In the genomic region with DNA sequence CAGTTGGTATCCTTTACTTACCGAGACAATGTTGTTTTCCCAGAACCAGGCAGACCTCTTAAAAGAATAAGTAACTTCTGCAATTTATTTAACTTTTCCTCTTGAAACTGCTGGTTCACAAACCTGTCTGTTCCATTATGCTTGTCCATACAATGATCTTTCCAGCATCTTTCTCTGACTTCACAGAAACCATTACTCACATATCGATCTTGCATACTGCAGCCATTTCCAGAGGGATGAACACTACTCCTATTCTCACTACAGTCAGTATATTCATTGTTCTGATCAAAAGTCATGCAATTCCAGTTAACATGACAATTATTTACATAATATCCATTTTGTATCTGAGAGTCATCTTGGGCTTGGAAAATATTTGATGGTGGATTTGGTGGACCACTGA, we compare ENCODE assay signal across 15 cellular contexts. TPM values are rescaled to one million over a fixed set of nuclear protein-coding genes. Genes with fewer than 3 reads are reported as not detected.
DNase-seq lines count a peak whose midpoint lies in the region; ATAC-seq and TF ChIP-seq lines count a peak whose summit lies in the region.
"Had no signal": no experiment of that assay in that cellular context is flagged by ENCODE, and none has a peak within 500 bp of the region (broad histone marks: within the 10 kb centered on the region; RNA-seq: fewer than 3 reads in every experiment).

No MANE protein-coding gene starts in this region.

- H2AFZ ChIP-seq in PC-3 (ENCODE audit: low read length): no peak overlapping the region
- H2AFZ ChIP-seq: neural progenitor cell had no signal

- H3K4me1 ChIP-seq in PC-3 (ENCODE audit: insufficient read depth, low read length) (peaks cover 20% of the 10 kb centered on the region; the same call in 1 of the 2 replicates), gastrocnemius medialis (peaks cover 67% of the 10 kb centered on the region in 2 donors), prostate gland (replicated peaks) (no peaks in the 10 kb centered on the region)

- intact Hi-C loops in PC-3 (cut with micrococcal nuclease) (loop anchor here (5.0 kb wide), 2 partner anchors 107 to 218 kb away; partner anchors contain the start of genes BRCA2 and ZAR1L), gastrocnemius medialis (cut with DNase I; ENCODE audit: low total_unique reads) (loop anchor here (5.0 to 10.0 kb wide), 4 partner anchors 102 to 1373 kb away; partner anchors contain the start of genes BRCA2, HSPH1 and ZAR1L), prostate gland (cut with DNase I) (loop anchor here (10.0 kb wide), 1 partner anchor 221 kb away; the partner anchor contains the start of genes BRCA2 and ZAR1L)
- intact Hi-C loops in dendritic cell treated with granulocyte-macrophage colony-stimulating factor and Interleukin-4, amounts not matched to agents 40 ng/mL and 50 ng/mL, for 4 days (cut with micrococcal nuclease): loop anchor here (5.0 kb wide), 4 partner anchors 47 to 1007 kb away; partner anchors contain the start of gene N4BP2L1

- 96% methylated on average over 2 of the region's 2 CpGs for WGBS in prostate gland

- H3K27ac ChIP-seq in PC-3 (ENCODE audit: low read length) (no peak overlapping the region), gastrocnemius medialis (peak overlapping the region; percentile 88 to 99 (median 97)), prostate gland (no peak overlapping the region)
- H3K27ac ChIP-seq: neural progenitor cell, SK-N-MC had no signal

- peak overlapping the region; percentile 23; the same call in 1 of the 2 replicates for H3K4me3 ChIP-seq in PC-3 (ENCODE audit: low read length)
- H3K4me3 ChIP-seq in gastrocnemius medialis: peak overlapping the region in 3 of 4 donors; percentile 10 to 40 (median 27)
- H3K4me3 ChIP-seq in prostate gland: no peak overlapping the region
- H3K4me3 ChIP-seq: neural progenitor cell, SK-N-MC had no signal

- peaks cover 76% of the 10 kb centered on the region for H3K79me2 ChIP-seq in PC-3 (ENCODE audit: low read length)

- DNase-seq in activated naive CD4-positive, alpha-beta T cell treated with anti-CD3 and anti-CD28 coated beads, Interleukin-2, amount 50 U/mL, for 16 hours: no peak
- DNase-seq in PC-3: no peak
- no peak for DNase-seq in gastrocnemius medialis
- DNase-seq in prostate gland (ENCODE audit: low spot score): no peak
- DNase-seq in ureter (ENCODE audit: low spot score): no peak
- DNase-seq: DMS 273 treated with DMSO at 0.1 percent for 48 hours, H7, left ventricle myocardium superior, NCI-H1417, NCI-H226 had no signal

- H3F3A ChIP-seq in PC-3 (ENCODE audit: low read length, unreplicated experiment): no peaks in the 10 kb centered on the region

- H3K9me3 Mint-ChIP-seq in activated naive CD4-positive, alpha-beta T cell treated with anti-CD3 and anti-CD28 coated beads, Interleukin-2, amount 50 U/mL, for 24 hours: no peaks in the 10 kb centered on the region
- H3K9me3 Mint-ChIP-seq in dendritic cell treated with granulocyte-macrophage colony-stimulating factor and Interleukin-4, amounts not matched to agents 40 ng/mL and 50 ng/mL, for 4 days: no peaks in the 10 kb centered on the region

- TF ChIP-seq CTCF in PC-3 (conservative IDR thresholded peaks at IDR 0.05; ENCODE audit: low read depth, low read length): no peak
- TF ChIP-seq CTCF in gastrocnemius medialis (IDR thresholded peaks at IDR 0.05 in 4 of 5, conservative IDR thresholded peaks at IDR 0.05 in 1 of 5): no peak
- no peak for TF ChIP-seq CTCF in prostate gland (IDR thresholded peaks at IDR 0.05)

- H3K4me1 Mint-ChIP-seq in activated naive CD4-positive, alpha-beta T cell treated with anti-CD3 and anti-CD28 coated beads, Interleukin-2, amount 50 U/mL, for 24 hours: peaks cover 74% of the 10 kb centered on the region
- peaks cover 59% of the 10 kb centered on the region for H3K4me1 Mint-ChIP-seq in dendritic cell treated with granulocyte-macrophage colony-stimulating factor and Interleukin-4, amounts not matched to agents 40 ng/mL and 50 ng/mL, for 4 days (ENCODE audit: low read depth)

- in situ Hi-C loops in gastrocnemius medialis (cut with MboI; ENCODE audit: low sequenced_read_pairs in 4 of 4): no loop called here

- H3K9me3 ChIP-seq in PC-3 (ENCODE audit: low read length) (no peaks in the 10 kb centered on the region), gastrocnemius medialis (no peaks in the 10 kb centered on the region), prostate gland (no peaks in the 10 kb centered on the region)

- TF ChIP-seq POLR2A in gastrocnemius medialis (IDR thresholded peaks at IDR 0.05): no peak
- TF ChIP-seq POLR2A in prostate gland (IDR thresholded peaks at IDR 0.05): no peak

- H3K36me3 Mint-ChIP-seq in activated naive CD4-positive, alpha-beta T cell treated with anti-CD3 and anti-CD28 coated beads, Interleukin-2, amount 50 U/mL, for 24 hours: peaks cover 29% of the 10 kb centered on the region
- H3K36me3 Mint-ChIP-seq in dendritic cell treated with granulocyte-macrophage colony-stimulating factor and Interleukin-4, amounts not matched to agents 40 ng/mL and 50 ng/mL, for 4 days (ENCODE audit: low read depth): peaks cover 59% of the 10 kb centered on the region

- H3K4me3 Mint-ChIP-seq in activated naive CD4-positive, alpha-beta T cell treated with anti-CD3 and anti-CD28 coated beads, Interleukin-2, amount 50 U/mL, for 24 hours: peak overlapping the region; percentile 54
- H3K4me3 Mint-ChIP-seq in dendritic cell treated with granulocyte-macrophage colony-stimulating factor and Interleukin-4, amounts not matched to agents 40 ng/mL and 50 ng/mL, for 4 days: no peak overlapping the region
- H3K4me3 Mint-ChIP-seq: neural progenitor cell had no signal

- H3K27me3 Mint-ChIP-seq in activated naive CD4-positive, alpha-beta T cell treated with anti-CD3 and anti-CD28 coated beads, Interleukin-2, amount 50 U/mL, for 24 hours: no peaks in the 10 kb centered on the region
- H3K27me3 Mint-ChIP-seq in dendritic cell treated with granulocyte-macrophage colony-stimulating factor and Interleukin-4, amounts not matched to agents 40 ng/mL and 50 ng/mL, for 4 days: no peaks in the 10 kb centered on the region

- H3K4me2 ChIP-seq in PC-3 (ENCODE audit: low read length): no peak overlapping the region

- BruUV-seq in PC-3 (replicated peaks; lab: Mats Ljungman, UMichigan): no TSS peak

- CTCF ChIA-PET in PC-3 (lab: Charles Lee): no interaction called here

- no peaks in the 10 kb centered on the region for H3K9me2 ChIP-seq in PC-3 (replicated peaks; ENCODE audit: low read length)

- no peak overlapping the region for H3K9ac ChIP-seq in PC-3 (ENCODE audit: low read length)
- H3K9ac ChIP-seq: neural progenitor cell had no signal

- no peaks in the 10 kb centered on the region for H3K27me3 ChIP-seq in PC-3 (ENCODE audit: low read length)
- no peaks in the 10 kb centered on the region for H3K27me3 ChIP-seq in gastrocnemius medialis
- no peaks in the 10 kb centered on the region for H3K27me3 ChIP-seq in prostate gland (replicated peaks; ENCODE audit: insufficient read depth)
- H3K27me3 ChIP-seq: neural progenitor cell had no signal

- no peak for ATAC-seq in PC-3
- no peak for ATAC-seq in gastrocnemius medialis
- ATAC-seq in HG03039 (IDR thresholded peaks at IDR 0.05; ENCODE audit: unreplicated experiment): no peak

- no peaks in the 10 kb centered on the region for H4K20me1 ChIP-seq in PC-3 (ENCODE audit: low read length)

- peak overlapping the region; percentile 63 for H3K27ac Mint-ChIP-seq in activated naive CD4-positive, alpha-beta T cell treated with anti-CD3 and anti-CD28 coated beads, Interleukin-2, amount 50 U/mL, for 24 hours
- H3K27ac Mint-ChIP-seq in dendritic cell treated with granulocyte-macrophage colony-stimulating factor and Interleukin-4, amounts not matched to agents 40 ng/mL and 50 ng/mL, for 4 days: peak overlapping the region; percentile 19
- H3K27ac Mint-ChIP-seq: neural progenitor cell had no signal

- H3K36me3 ChIP-seq in PC-3 (ENCODE audit: low read depth, low read length) (peaks cover 24% of the 10 kb centered on the region), gastrocnemius medialis (peaks cover 0 to 14% of the 10 kb centered on the region in 2 donors), prostate gland (no peaks in the 10 kb centered on the region)

- POLR2A ChIA-PET in PC-3 (lab: Charles Lee; ENCODE audit: unreplicated experiment): no interaction called here

RNA-seq across cellular contexts. Expression of gene N4BP2L2, which starts 2.8 kb away (rescaled TPM):
- 31.7 and 51.4 TPM in 2 replicates for total RNA-seq in PC-3 (2014; rRNA removed)
- total RNA-seq in gastrocnemius medialis: 100 to 1,000 TPM in 3 of 4 donors, 10 to 100 TPM in 1; 52.2 to 370 (median 176) TPM
- total RNA-seq in prostate gland: 100 to 1,000 TPM in 1 of 2 donors, 10 to 100 TPM in 1; 80.9 to 475 TPM
- total RNA-seq in ureter: 245 TPM

RNA-seq across cellular contexts. Expression of gene PDS5B, which starts 50.5 kb away (rescaled TPM):
- total RNA-seq in PC-3 (2014; rRNA removed): 19.5 and 20.3 TPM in 2 replicates
- 10 to 100 TPM; 18.0 to 27.3 (median 21.2) TPM for total RNA-seq in gastrocnemius medialis
- 10 to 100 TPM; 37.0 to 63.3 TPM for total RNA-seq in prostate gland
- 53.3 TPM for total RNA-seq in ureter

Comparison
In these comparisons a context has a peak if more than half of its experiments do, and no peak if none do; other contexts are left out.
1. H3K27ac ChIP-seq: peak in gastrocnemius medialis (4 of 4); none in PC-3 (single experiment) and prostate gland (0 of 2).
2. H3K4me3 ChIP-seq: peak in PC-3 (single experiment) and gastrocnemius medialis (3 of 4); none in prostate gland (0 of 2).